In the genomic region with DNA sequence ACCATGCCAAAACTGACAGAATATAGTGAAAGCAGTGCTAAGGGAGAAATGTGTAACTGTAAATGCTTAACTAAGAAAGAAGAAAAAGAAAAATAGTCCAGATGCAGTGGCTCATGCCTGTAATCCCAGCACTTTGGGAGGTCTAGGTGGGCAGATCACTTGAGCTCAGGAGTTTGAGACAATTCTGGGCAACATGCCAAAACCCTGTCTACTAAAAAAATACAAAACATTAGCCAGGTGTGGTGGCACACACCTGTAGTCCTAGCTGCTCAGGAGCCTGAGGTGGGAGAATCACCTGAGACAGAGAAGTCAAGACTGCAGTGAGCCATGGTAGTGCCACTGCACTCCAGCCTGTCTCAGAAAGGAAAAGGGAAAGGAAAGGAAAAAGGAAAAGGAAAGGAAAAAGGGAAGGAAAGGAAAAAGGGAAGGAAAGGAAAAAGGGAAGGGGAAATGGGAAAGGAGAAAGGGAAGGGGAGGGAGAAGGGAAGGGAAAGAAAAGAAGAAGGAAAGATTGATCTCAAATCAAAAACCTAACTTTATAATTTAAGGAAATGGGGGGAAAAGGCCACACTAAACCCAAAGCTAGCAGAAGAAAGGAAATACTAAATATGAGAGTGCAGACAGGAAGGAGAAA, we compare ENCODE assay signal across 27 cellular contexts. TPM values are rescaled to one million over a fixed set of nuclear protein-coding genes. Genes with fewer than 3 reads are reported as not detected.
DNase-seq lines count a peak whose midpoint lies in the region; ATAC-seq and TF ChIP-seq lines count a peak whose summit lies in the region.
"Had no signal": no experiment of that assay in that cellular context is flagged by ENCODE, and none has a peak within 500 bp of the region (broad histone marks: within the 10 kb centered on the region; RNA-seq: fewer than 3 reads in every experiment).

No MANE protein-coding gene starts in this region.

- H3K4me1 Mint-ChIP-seq in CD4-positive, CD25-positive, alpha-beta regulatory T cell = peaks cover 0 to 18% (median 16%) of the 10 kb centered on the region in 4 donors

- H3K4me1 ChIP-seq in CD4-positive, CD25-positive, alpha-beta regulatory T cell (ENCODE audit: control insufficient read depth, insufficient read depth, low read length, poor library complexity, severe bottlenecking) = no peaks in the 10 kb centered on the region
- no peaks in the 10 kb centered on the region for H3K4me1 ChIP-seq in colonic mucosa
- H3K4me1 ChIP-seq: breast epithelium, esophagus muscularis mucosa, left lung, SJCRH30 had no signal

- H3K27me3 ChIP-seq in CD4-positive, CD25-positive, alpha-beta regulatory T cell (ENCODE audit: control insufficient read depth, insufficient read depth, low read length) = no peaks in the 10 kb centered on the region
- H3K27me3 ChIP-seq in colonic mucosa = no peaks in the 10 kb centered on the region
- H3K27me3 ChIP-seq: breast epithelium, esophagus muscularis mucosa, gastrocnemius medialis, hepatocyte, left lung, SJCRH30 had no signal

- peak; percentile 26 for DNase-seq in DMS 273 (lab: John Stamatoyannopoulos, UW; ENCODE audit: unreplicated experiment)
- DNase-seq in DMS 273 treated with DMSO at 0.1 percent for 48 hours (lab: John Stamatoyannopoulos, UW) = no peak
- DNase-seq in CD4-positive, CD25-positive, alpha-beta regulatory T cell = peak in 1 of 3 donors; percentile 3
- DNase-seq in NCI-H1105 (lab: John Stamatoyannopoulos, UW) = peak; percentile 46
- peak; percentile 54 for DNase-seq in RPMI8226
- DNase-seq in colonic mucosa = no peak
- DNase-seq: activated CD4-positive, CD25-positive, alpha-beta regulatory T cell treated with anti-CD3 and anti-CD28 coated beads, Interleukin-2, amount 50 U/mL, for 72 hours; activated CD8-positive, alpha-beta T cell treated with anti-CD3 and anti-CD28 coated beads for 36 hours; activated gamma-delta T cell treated with Interleukin-2 at 50 U/mL for 16 hours; AML-193; amygdala; CD8-positive, alpha-beta memory T cell; effector memory CD8-positive, alpha-beta T cell; gastrocnemius medialis; left lung; NCI-H1436 treated with DMSO at 0.1 percent for 48 hours; NCI-H226; SJCRH30; T-cell; trophoblast cell had no signal

- intact Hi-C loops in colonic mucosa (cut with DNase I) = no loop called here

- H3K27ac ChIP-seq in CD4-positive, CD25-positive, alpha-beta regulatory T cell (ENCODE audit: insufficient read depth, low read length, poor library complexity, severe bottlenecking) = no peak overlapping the region
- no peak overlapping the region for H3K27ac ChIP-seq in colonic mucosa
- H3K27ac ChIP-seq: 22Rv1, breast epithelium, esophagus muscularis mucosa, gastrocnemius medialis, hepatocyte, left lung, SJCRH30 had no signal

- ATAC-seq in CD4-positive, CD25-positive, alpha-beta regulatory T cell (ENCODE audit: low read depth in 2 of 2) = no peak
- ATAC-seq in HG02870 (IDR thresholded peaks at IDR 0.05; ENCODE audit: unreplicated experiment) (no peak), HG03442 (IDR thresholded peaks at IDR 0.05; ENCODE audit: unreplicated experiment) (no peak)
- ATAC-seq: activated CD8-positive, alpha-beta T cell treated with anti-CD3 and anti-CD28 coated beads for 36 hours; effector memory CD8-positive, alpha-beta T cell; gastrocnemius medialis; left lung; T-cell had no signal

- H3K27ac Mint-ChIP-seq in CD4-positive, CD25-positive, alpha-beta regulatory T cell = peak overlapping the region in 2 of 3 donors; percentile 51 to 79
- H3K27ac Mint-ChIP-seq: activated CD8-positive, alpha-beta T cell treated with anti-CD3 and anti-CD28 coated beads for 36 hours; T-cell had no signal

- peaks cover 3% of the 10 kb centered on the region for H3K36me3 ChIP-seq in CD4-positive, CD25-positive, alpha-beta regulatory T cell (ENCODE audit: control insufficient read depth, insufficient read depth, low read length)
- no peaks in the 10 kb centered on the region for H3K36me3 ChIP-seq in colonic mucosa
- H3K36me3 ChIP-seq: breast epithelium, SJCRH30 had no signal

- no peak overlapping the region for H3K9ac ChIP-seq in colonic mucosa (ENCODE audit: low read depth in 2 of 2, low read length in 2 of 2)

- TF ChIP-seq CTCF in colonic mucosa (IDR thresholded peaks at IDR 0.05) = no peak

- no peaks in the 10 kb centered on the region for H3K27me3 Mint-ChIP-seq in CD4-positive, CD25-positive, alpha-beta regulatory T cell
- H3K27me3 Mint-ChIP-seq: activated CD8-positive, alpha-beta T cell treated with anti-CD3 and anti-CD28 coated beads for 36 hours; CD8-positive, alpha-beta memory T cell; effector memory CD8-positive, alpha-beta T cell; T-cell had no signal

- H3K36me3 Mint-ChIP-seq in CD4-positive, CD25-positive, alpha-beta regulatory T cell = peaks cover 21% of the 10 kb centered on the region

- no peak overlapping the region for H3K4me3 ChIP-seq in CD4-positive, CD25-positive, alpha-beta regulatory T cell (ENCODE audit: low read depth, low read length)
- H3K4me3 ChIP-seq in colonic mucosa = no peak overlapping the region
- H3K4me3 ChIP-seq: breast epithelium, esophagus muscularis mucosa, gastrocnemius medialis, hepatocyte, left lung, SJCRH30 had no signal

- peaks cover 4 to 6% of the 10 kb centered on the region in 2 experiments for H3K9me3 ChIP-seq in CD4-positive, CD25-positive, alpha-beta regulatory T cell (ENCODE audit: control insufficient read depth in 2 of 2, low read length in 2 of 2)
- no peaks in the 10 kb centered on the region for H3K9me3 ChIP-seq in colonic mucosa
- H3K9me3 ChIP-seq: gastrocnemius medialis, SJCRH30 had no signal

- peaks cover 0 to 11% (median 3%) of the 10 kb centered on the region in 7 donors for H3K9me3 Mint-ChIP-seq in CD4-positive, CD25-positive, alpha-beta regulatory T cell

- no peak overlapping the region for H3K4me3 Mint-ChIP-seq in CD4-positive, CD25-positive, alpha-beta regulatory T cell
- H3K4me3 Mint-ChIP-seq: activated CD8-positive, alpha-beta T cell treated with anti-CD3 and anti-CD28 coated beads for 36 hours; CD8-positive, alpha-beta memory T cell; effector memory CD8-positive, alpha-beta T cell; T-cell had no signal

RNA-seq across cellular contexts. Expression of a gene that starts 20.3 kb away (rescaled TPM):
- 0.74 TPM for total RNA-seq in CD4-positive, CD25-positive, alpha-beta regulatory T cell
- 1 to 10 TPM; 3.0 to 5.0 (median 3.3) TPM for polyA plus RNA-seq in CD4-positive, CD25-positive, alpha-beta regulatory T cell
- total RNA-seq in colonic mucosa = 1 to 10 TPM; 2.4 to 2.8 TPM

RNA-seq across cellular contexts. Expression of a gene that starts 40.9 kb away (rescaled TPM):
- total RNA-seq in CD4-positive, CD25-positive, alpha-beta regulatory T cell = 0.12 TPM
- polyA plus RNA-seq in CD4-positive, CD25-positive, alpha-beta regulatory T cell = under 1 TPM in 1 of 4 donors, not detected in 3; 0.05 TPM
- total RNA-seq in colonic mucosa = 10 to 100 TPM in 1 of 2 donors, 1 to 10 TPM in 1; 8.2 to 11.0 TPM
- total RNA-seq: CD8-positive, alpha-beta memory T cell; mesenteric fat pad had no signal
- polyA plus RNA-seq: CD8-positive, alpha-beta memory T cell had no signal

Comparison
In these comparisons a context has a peak if more than half of its experiments do, and no peak if none do; other contexts are left out.
1. DNase-seq: peak in DMS 273 (single experiment), NCI-H1105 (single experiment) and RPMI8226 (single experiment); none in DMS 273 treated with DMSO at 0.1 percent for 48 hours (single experiment) and colonic mucosa (single experiment).